ENCODE assay signal across 1 cellular context in the genomic region with DNA sequence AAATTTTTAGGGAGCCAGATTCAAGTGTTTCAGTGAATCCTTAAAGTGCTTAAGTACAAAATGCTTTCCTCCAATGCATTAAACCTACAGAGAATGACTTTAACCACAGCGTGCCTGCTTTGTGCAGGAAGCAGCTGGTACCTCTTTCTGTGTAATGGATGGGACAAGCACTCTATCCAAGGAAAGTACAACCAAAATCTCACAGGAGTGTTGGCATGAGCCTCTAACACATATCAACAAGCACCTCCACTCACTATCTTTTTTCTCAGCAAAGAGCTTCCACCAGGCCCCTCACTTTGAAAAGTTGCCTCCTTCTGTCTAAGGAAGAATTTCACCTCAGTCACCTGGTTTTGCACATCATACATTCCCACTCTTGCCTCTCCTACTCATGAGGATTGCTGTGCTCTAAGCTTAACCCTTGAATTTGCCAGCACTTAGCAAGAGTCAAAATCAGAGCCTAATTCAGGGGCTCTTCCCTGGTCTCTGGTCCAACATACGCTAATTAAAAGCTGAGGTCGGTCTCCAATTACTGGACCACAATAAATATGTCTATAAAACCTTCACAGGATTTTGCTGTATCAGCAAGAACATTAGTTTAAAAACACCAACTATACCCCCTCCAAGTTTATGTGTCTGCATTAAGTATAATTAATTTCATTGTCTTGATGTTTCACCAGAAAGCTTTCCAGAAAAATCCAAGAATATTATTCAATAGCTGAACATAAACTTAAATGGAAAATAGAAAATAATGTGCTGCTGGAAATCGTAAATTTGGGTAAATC.
TF ChIP-seq lines count a peak whose summit lies in the region.

No MANE protein-coding gene starts in this region.

TF ChIP-seq in neural cell, 6 proteins besides CTCF, POLR2A, EP300 and RAD21 (continued from another document):
- TF ChIP-seq, protein P1, sequence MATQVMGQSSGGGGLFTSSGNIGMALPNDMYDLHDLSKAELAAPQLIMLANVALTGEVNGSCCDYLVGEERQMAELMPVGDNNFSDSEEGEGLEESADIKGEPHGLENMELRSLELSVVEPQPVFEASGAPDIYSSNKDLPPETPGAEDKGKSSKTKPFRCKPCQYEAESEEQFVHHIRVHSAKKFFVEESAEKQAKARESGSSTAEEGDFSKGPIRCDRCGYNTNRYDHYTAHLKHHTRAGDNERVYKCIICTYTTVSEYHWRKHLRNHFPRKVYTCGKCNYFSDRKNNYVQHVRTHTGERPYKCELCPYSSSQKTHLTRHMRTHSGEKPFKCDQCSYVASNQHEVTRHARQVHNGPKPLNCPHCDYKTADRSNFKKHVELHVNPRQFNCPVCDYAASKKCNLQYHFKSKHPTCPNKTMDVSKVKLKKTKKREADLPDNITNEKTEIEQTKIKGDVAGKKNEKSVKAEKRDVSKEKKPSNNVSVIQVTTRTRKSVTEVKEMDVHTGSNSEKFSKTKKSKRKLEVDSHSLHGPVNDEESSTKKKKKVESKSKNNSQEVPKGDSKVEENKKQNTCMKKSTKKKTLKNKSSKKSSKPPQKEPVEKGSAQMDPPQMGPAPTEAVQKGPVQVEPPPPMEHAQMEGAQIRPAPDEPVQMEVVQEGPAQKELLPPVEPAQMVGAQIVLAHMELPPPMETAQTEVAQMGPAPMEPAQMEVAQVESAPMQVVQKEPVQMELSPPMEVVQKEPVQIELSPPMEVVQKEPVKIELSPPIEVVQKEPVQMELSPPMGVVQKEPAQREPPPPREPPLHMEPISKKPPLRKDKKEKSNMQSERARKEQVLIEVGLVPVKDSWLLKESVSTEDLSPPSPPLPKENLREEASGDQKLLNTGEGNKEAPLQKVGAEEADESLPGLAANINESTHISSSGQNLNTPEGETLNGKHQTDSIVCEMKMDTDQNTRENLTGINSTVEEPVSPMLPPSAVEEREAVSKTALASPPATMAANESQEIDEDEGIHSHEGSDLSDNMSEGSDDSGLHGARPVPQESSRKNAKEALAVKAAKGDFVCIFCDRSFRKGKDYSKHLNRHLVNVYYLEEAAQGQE (IDR thresholded peaks at IDR 0.05; ENCODE audit: borderline replicate concordance) = no peak
- no peak for TF ChIP-seq EZH2 (IDR thresholded peaks at IDR 0.05; ENCODE audit: borderline replicate concordance, insufficient read depth, low read length, poor library complexity, severe bottlenecking)
- no peak for TF ChIP-seq SMC3 (conservative IDR thresholded peaks at IDR 0.05; ENCODE audit: poor library complexity)
- no peak for TF ChIP-seq POLR2AphosphoS5 (IDR thresholded peaks at IDR 0.05)
- TF ChIP-seq TAF1 (IDR thresholded peaks at IDR 0.05; ENCODE audit: low read depth) = no peak
